ENCODE assay signal across 1 cellular context in genomic region chr20:63273635-63274380, GRCh38.
TF ChIP-seq lines count a peak whose summit lies in the region.

No MANE protein-coding gene starts in this region.

TF ChIP-seq in K562, 482 proteins besides CTCF, POLR2A, EP300 and RAD21:
- TF ChIP-seq BHLHE40 (IDR thresholded peaks at IDR 0.05; ENCODE audit: low read length), result 0 out of 2 replicates have a peak, but pooled peaks have one; percentile 12
- TF ChIP-seq CREB1 (IDR thresholded peaks at IDR 0.05), result 0 out of 2 replicates have a peak, but pooled peaks have one; percentile 18
- TF ChIP-seq CREB1 (CRISPR knock-in tag; IDR thresholded peaks at IDR 0.05), result no peak
- peak; percentile 46; the same call in 1 of the 2 replicates for TF ChIP-seq ARID1B (IDR thresholded peaks at IDR 0.05)
- TF ChIP-seq JUN (IDR thresholded peaks at IDR 0.05; ENCODE audit: borderline replicate concordance, low read depth, low read length), result peak; percentile 77; the same call in 1 of the 2 replicates
- no peak for TF ChIP-seq JUN (CRISPR knock-in tag; IDR thresholded peaks at IDR 0.05; ENCODE audit: borderline replicate concordance)
- TF ChIP-seq VEZF1 (CRISPR knock-in tag; IDR thresholded peaks at IDR 0.05), result 0 out of 2 replicates have a peak, but pooled peaks have one; percentile 18
- TF ChIP-seq PTBP1 (IDR thresholded peaks at IDR 0.05; ENCODE audit: low read depth, low read length), result no peak
- peak; percentile 85 for TF ChIP-seq ZBTB7A (IDR thresholded peaks at IDR 0.05; ENCODE audit: borderline replicate concordance, control insufficient read depth, low read depth, low read length)
- peak in 1 of 2 experiments; percentile 51; a peak in 1 of 4 replicates for TF ChIP-seq MLLT1 (IDR thresholded peaks at IDR 0.05)
- peak; percentile 65; the same call in 1 of the 2 replicates for TF ChIP-seq FOSL1 (tag; conservative IDR thresholded peaks at IDR 0.05)
- TF ChIP-seq SMARCE1 (IDR thresholded peaks at IDR 0.05), result 0 out of 2 replicates have a peak, but pooled peaks have one; percentile 26
- no peak for TF ChIP-seq DLX4 (CRISPR knock-in tag; IDR thresholded peaks at IDR 0.05)
- TF ChIP-seq POLR2AphosphoS5 (IDR thresholded peaks at IDR 0.05; ENCODE audit: control insufficient read depth, insufficient read depth, low read depth, low read length), result peak; percentile 32; the same call in 1 of the 2 replicates
- no peak for TF ChIP-seq TRIM28 (IDR thresholded peaks at IDR 0.05)
- peak in 1 of 2 experiments; percentile 65; a peak in 1 of 4 replicates for TF ChIP-seq SIN3A (IDR thresholded peaks at IDR 0.05; ENCODE audit: borderline replicate concordance in 2 of 2, control insufficient read depth in 1 of 2, low read depth in 2 of 2, low read length in 2 of 2)
- 0 out of 4 replicates have a peak, but pooled peaks of 1 of the 2 experiments have one; percentile 27 for TF ChIP-seq MNT (conservative IDR thresholded peaks at IDR 0.05)
- TF ChIP-seq ZNF644 (tag; IDR thresholded peaks at IDR 0.05; ENCODE audit: low read depth), result no peak
- no peak for TF ChIP-seq ZNF407 (IDR thresholded peaks at IDR 0.05; ENCODE audit: low read depth)
- 0 out of 2 replicates have a peak, but pooled peaks have one; percentile 43 for TF ChIP-seq CTBP1 (IDR thresholded peaks at IDR 0.05; ENCODE audit: borderline replicate concordance)
- TF ChIP-seq KDM5B (IDR thresholded peaks at IDR 0.05; ENCODE audit: insufficient replicate concordance, low read depth, low read length), result peak; percentile 54
- TF ChIP-seq CREM (IDR thresholded peaks at IDR 0.05; ENCODE audit: low read depth), result peak; percentile 66
- 0 out of 2 replicates have a peak, but pooled peaks have one; percentile 47 for TF ChIP-seq BRD4 (IDR thresholded peaks at IDR 0.05)
- TF ChIP-seq CBX1 (IDR thresholded peaks at IDR 0.05; ENCODE audit: low read depth), result no peak
- TF ChIP-seq SMARCA4 (IDR thresholded peaks at IDR 0.05), result peak; percentile 16; the same call in 1 of the 2 replicates
- TF ChIP-seq FOXA1 (IDR thresholded peaks at IDR 0.05; ENCODE audit: borderline replicate concordance), result no peak
- 0 out of 3 replicates have a peak, but pooled peaks of 1 of the 2 experiments have one; percentile 14 for TF ChIP-seq CBX3 (IDR thresholded peaks at IDR 0.05; ENCODE audit: borderline replicate concordance in 1 of 2, low read length in 2 of 2)
- peak; percentile 90 for TF ChIP-seq JUND (IDR thresholded peaks at IDR 0.05; ENCODE audit: borderline replicate concordance, low read depth, low read length)
- TF ChIP-seq JUND (tag; IDR thresholded peaks at IDR 0.05; ENCODE audit: borderline replicate concordance, low read depth, low read length), result peak; percentile 77; the same call in 1 of the 3 replicates
- no peak for TF ChIP-seq E2F5 (CRISPR knock-in tag; IDR thresholded peaks at IDR 0.05)
- peak; percentile 93 for TF ChIP-seq ATF3 (IDR thresholded peaks at IDR 0.05)
- TF ChIP-seq ATF3 (CRISPR knock-in tag; conservative IDR thresholded peaks at IDR 0.05), result no peak
